ENCODE assay signal across 1 cellular context in genomic region chr19:49817964-49818690, GRCh38.
A peak's percentile ranks its signal among the peaks of the same experiment; 100 is the strongest.
TF ChIP-seq lines count a peak whose summit lies in the region.

Gene MED25, plus strand, starts transcription at chr19:49818289. Its CDS starts 53 bp downstream, at chr19:49818342.

TF ChIP-seq in K562, 482 proteins besides CTCF, POLR2A, EP300 and RAD21 (continued from another document and continues in another):
- TF ChIP-seq PTRF (tag; IDR thresholded peaks at IDR 0.05) (no peak), USF1 (CRISPR knock-in tag; IDR thresholded peaks at IDR 0.05) (no peak), SMC3 (conservative IDR thresholded peaks at IDR 0.05; ENCODE audit: insufficient read depth, low read depth, low read length) (0 out of 2 replicates have a peak, but pooled peaks have one; percentile 7), ZNF197 (CRISPR knock-in tag; IDR thresholded peaks at IDR 0.05; ENCODE audit: low read depth) (peak; percentile 85; the same call in 1 of the 2 replicates), ZNF639 (CRISPR knock-in tag; conservative IDR thresholded peaks at IDR 0.05 in 1 of 2, IDR thresholded peaks at IDR 0.05 in 1 of 2) (peak in 1 of 2 experiments; percentile 79; a peak in 1 of 4 replicates), CREB5 (CRISPR knock-in tag; IDR thresholded peaks at IDR 0.05) (no peak), GMEB1 (CRISPR knock-in tag; IDR thresholded peaks at IDR 0.05) (peak; percentile 70), PPARD (CRISPR knock-in tag; IDR thresholded peaks at IDR 0.05) (no peak), E2F6 (IDR thresholded peaks at IDR 0.05; ENCODE audit: borderline replicate concordance in 1 of 2, extremely low read depth in 1 of 2, insufficient read depth in 1 of 2, insufficient read length in 1 of 2, low read depth in 1 of 2, low read length in 1 of 2, poor library complexity in 1 of 2, severe bottlenecking in 1 of 2) (peak; percentile 65 to 80), ZNF75A (CRISPR knock-in tag; IDR thresholded peaks at IDR 0.05) (0 out of 2 replicates have a peak, but pooled peaks have one; percentile 33), ZBTB49 (CRISPR knock-in tag; IDR thresholded peaks at IDR 0.05; ENCODE audit: borderline replicate concordance) (0 out of 2 replicates have a peak, but pooled peaks have one; percentile 18), ZNF134 (CRISPR knock-in tag; conservative IDR thresholded peaks at IDR 0.05) (no peak), THAP12 (CRISPR knock-in tag; IDR thresholded peaks at IDR 0.05) (peak; percentile 62; the same call in 1 of the 2 replicates), POLR2AphosphoS5 (IDR thresholded peaks at IDR 0.05; ENCODE audit: control insufficient read depth, insufficient read depth, low read depth, low read length) (peak; percentile 62), NCOA1 (IDR thresholded peaks at IDR 0.05; ENCODE audit: low read depth) (peak; percentile 12; the same call in 1 of the 2 replicates), ZBTB8A (IDR thresholded peaks at IDR 0.05; ENCODE audit: partially characterized antibody) (no peak), ZNF431 (CRISPR knock-in tag; IDR thresholded peaks at IDR 0.05) (no peak), RFX1 (IDR thresholded peaks at IDR 0.05) (peak; percentile 96), ELF2 (CRISPR knock-in tag; IDR thresholded peaks at IDR 0.05) (no peak), ZNF57 (CRISPR knock-in tag; IDR thresholded peaks at IDR 0.05) (no peak), BRD4 (IDR thresholded peaks at IDR 0.05) (no peak), DLX4 (CRISPR knock-in tag; IDR thresholded peaks at IDR 0.05) (no peak), ZNF316 (IDR thresholded peaks at IDR 0.05) (no peak), ZBTB7A (IDR thresholded peaks at IDR 0.05; ENCODE audit: borderline replicate concordance, control insufficient read depth, low read depth, low read length) (no peak; the same call in 1 of the 2 replicates), KDM2B (CRISPR knock-in tag; IDR thresholded peaks at IDR 0.05) (no peak), TARDBP (IDR thresholded peaks at IDR 0.05) (0 out of 2 replicates have a peak, but pooled peaks have one; percentile 38), ZNF551 (CRISPR knock-in tag; IDR thresholded peaks at IDR 0.05) (no peak), ILK (tag; IDR thresholded peaks at IDR 0.05; ENCODE audit: borderline replicate concordance, low read depth) (no peak), HDAC8 (tag; IDR thresholded peaks at IDR 0.05) (no peak), PCBP2 (IDR thresholded peaks at IDR 0.05; ENCODE audit: low read depth, low read length, poor library complexity, severe bottlenecking) (no peak), ETS1 (conservative IDR thresholded peaks at IDR 0.05; ENCODE audit: control insufficient read depth, low read depth, low read length) (peak; percentile 2; the same call in 1 of the 2 replicates), OTX1 (CRISPR knock-in tag; IDR thresholded peaks at IDR 0.05) (0 out of 2 replicates have a peak, but pooled peaks have one; percentile 10), RBM22 (IDR thresholded peaks at IDR 0.05; ENCODE audit: low read depth, low read length, poor library complexity, severe bottlenecking) (no peak), MAFF (IDR thresholded peaks at IDR 0.05; ENCODE audit: low read length) (no peak), XRCC4 (IDR thresholded peaks at IDR 0.05; ENCODE audit: extremely low read depth, insufficient read depth, insufficient read length) (no peak), MEIS2 (IDR thresholded peaks at IDR 0.05; ENCODE audit: partially characterized antibody) (peak; percentile 50), KLF1 (tag; IDR thresholded peaks at IDR 0.05) (no peak), PTBP1 (IDR thresholded peaks at IDR 0.05; ENCODE audit: low read depth, low read length) (no peak), ZBTB11 (CRISPR knock-in tag; IDR thresholded peaks at IDR 0.05) (peak in 1 of 3 experiments; percentile 82; a peak in 2 of 6 replicates), TRIM25 (IDR thresholded peaks at IDR 0.05; ENCODE audit: borderline replicate concordance) (no peak), ZNF696 (CRISPR knock-in tag; conservative IDR thresholded peaks at IDR 0.05) (no peak), TSC22D4 (tag; IDR thresholded peaks at IDR 0.05) (no peak), HSF4 (CRISPR knock-in tag; IDR thresholded peaks at IDR 0.05; ENCODE audit: borderline replicate concordance) (no peak), CTBP1 (IDR thresholded peaks at IDR 0.05; ENCODE audit: borderline replicate concordance) (peak; percentile 39; the same call in 1 of the 2 replicates), JUND (IDR thresholded peaks at IDR 0.05; ENCODE audit: borderline replicate concordance, low read depth, low read length) (0 out of 2 replicates have a peak, but pooled peaks have one; percentile 12), JUND (tag; IDR thresholded peaks at IDR 0.05; ENCODE audit: borderline replicate concordance, low read depth, low read length) (no peak)
